34 cellular contexts compared by ENCODE assay signal in the genomic region with DNA sequence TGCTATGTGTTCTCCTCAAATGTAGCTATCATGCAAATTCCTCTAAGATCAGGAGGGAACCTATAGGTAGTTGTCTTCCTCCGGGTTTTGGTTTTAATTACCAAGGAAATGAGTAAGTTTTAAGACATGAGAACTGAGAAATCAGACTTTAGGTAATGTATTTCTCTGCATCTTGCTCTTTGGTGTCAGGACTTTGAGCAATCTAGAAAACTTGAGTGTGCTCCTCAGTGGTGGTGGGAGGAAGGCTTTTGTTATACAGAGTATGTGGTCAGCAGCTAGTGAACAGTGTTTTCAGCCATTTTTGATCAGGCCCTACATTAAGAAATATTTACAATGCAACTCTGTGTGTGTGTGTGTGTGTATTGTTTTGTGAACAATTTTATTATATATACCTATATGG.
"Had no signal": no experiment of that assay in that cellular context is flagged by ENCODE, and none has a peak within 500 bp of the region (broad histone marks: within the 10 kb centered on the region; RNA-seq: fewer than 3 reads in every experiment).

No MANE protein-coding gene starts in this region.

- H3K4me3 Mint-ChIP-seq: activated naive CD4-positive, alpha-beta T cell treated with anti-CD3 and anti-CD28 coated beads, Interleukin-2, amount 10 ng/mL, durations not matched to agents 7 days and 5 days; activated naive CD4-positive, alpha-beta T cell treated with anti-CD3 and anti-CD28 coated beads, Interleukin-2, amount 50 U/mL, for 24 hours; activated naive CD8-positive, alpha-beta T cell; activated naive CD8-positive, alpha-beta T cell treated with anti-CD3 and anti-CD28 coated beads, Interleukin-2, amount 10 ng/mL, durations not matched to agents 7 days and 5 days; activated T-cell treated with anti-CD3 and anti-CD28 coated beads, Interleukin-2, amount 50 U/mL, for 24 hours; activated T-cell treated with anti-CD3 and anti-CD28 coated beads, Interleukin-2, amount 50 U/mL, for 4 hours; activated T-cell treated with anti-CD3 and anti-CD28 coated beads, Interleukin-2, amount 50 U/mL, for 72 hours; activated T-helper 1 cell treated with anti-CD3 and anti-CD28 coated beads, Interleukin-12 subunit alpha, Interleukin-12 subunit beta, Interleukin-2, Interleukin-4 antibody, amounts not matched to agents 30 ng/mL and 10 ng/mL and 1 ng/mL, durations not matched to agents 14 hours and 24 hours and 36 hours; activated T-helper 17 cell treated with anti-CD3 and anti-CD28 coated beads, Interleukin-2, amount 50 U/mL, for 72 hours; brain; central memory CD8-positive, alpha-beta T cell had no signal

- H3K27ac Mint-ChIP-seq: activated naive CD4-positive, alpha-beta T cell treated with anti-CD3 and anti-CD28 coated beads, Interleukin-2, amount 10 ng/mL, durations not matched to agents 7 days and 5 days; activated naive CD4-positive, alpha-beta T cell treated with anti-CD3 and anti-CD28 coated beads, Interleukin-2, amount 50 U/mL, for 24 hours; activated naive CD4-positive, alpha-beta T cell treated with anti-CD3 and anti-CD28 coated beads, Interleukin-2, amount 50 U/mL, for 72 hours; activated naive CD8-positive, alpha-beta T cell; activated naive CD8-positive, alpha-beta T cell treated with anti-CD3 and anti-CD28 coated beads, Interleukin-2, amount 10 ng/mL, durations not matched to agents 7 days and 5 days; activated T-cell treated with anti-CD3 and anti-CD28 coated beads, Interleukin-2, amount 50 U/mL, for 24 hours; activated T-cell treated with anti-CD3 and anti-CD28 coated beads, Interleukin-2, amount 50 U/mL, for 72 hours; activated T-helper 1 cell treated with anti-CD3 and anti-CD28 coated beads, Interleukin-12 subunit alpha, Interleukin-12 subunit beta, Interleukin-2, Interleukin-4 antibody, amounts not matched to agents 30 ng/mL and 10 ng/mL and 1 ng/mL, durations not matched to agents 14 hours and 24 hours and 36 hours; activated T-helper 17 cell treated with anti-CD3 and anti-CD28 coated beads, Interleukin-2, amount 50 U/mL, for 72 hours; activated T-helper 2 cell treated with anti-CD3 and anti-CD28 coated beads, Interferon-gamma antibody, Interleukin-2, Interleukin-4, amounts not matched to agents 10 μg/mL and 5 μg/mL and 100 μg/mL, durations not matched to agents 14 hours and 24 hours and 36 hours; brain had no signal

- ATAC-seq: activated T-cell treated with anti-CD3 and anti-CD28 coated beads, Interleukin-2, amount 50 U/mL, for 4 hours; activated T-cell treated with anti-CD3 and anti-CD28 coated beads, Interleukin-2, amount 50 U/mL, for 72 hours; activated T-helper 17 cell treated with anti-CD3 and anti-CD28 coated beads, Interleukin-2, amount 50 U/mL, for 72 hours; body of pancreas had no signal

- H3K27me3 Mint-ChIP-seq: activated naive CD4-positive, alpha-beta T cell treated with anti-CD3 and anti-CD28 coated beads, Interleukin-2, amount 10 ng/mL, durations not matched to agents 7 days and 5 days; activated naive CD4-positive, alpha-beta T cell treated with anti-CD3 and anti-CD28 coated beads, Interleukin-2, amount 50 U/mL, for 24 hours; activated naive CD8-positive, alpha-beta T cell; activated naive CD8-positive, alpha-beta T cell treated with anti-CD3 and anti-CD28 coated beads, Interleukin-2, amount 10 ng/mL, durations not matched to agents 7 days and 5 days; activated T-helper 17 cell treated with anti-CD3 and anti-CD28 coated beads, Interleukin-2, amount 50 U/mL, for 72 hours; brain; central memory CD8-positive, alpha-beta T cell had no signal

- DNase-seq: activated effector memory CD4-positive, alpha-beta T cell treated with anti-CD3 and anti-CD28 coated beads, Interleukin-2, amount 50 U/mL, for 16 hours; activated effector memory CD4-positive, alpha-beta T cell treated with Interleukin-2 at 50 U/mL for 16 hours; activated gamma-delta T cell; activated gamma-delta T cell treated with Interleukin-2 at 50 U/mL for 16 hours; activated naive CD4-positive, alpha-beta T cell; activated naive CD4-positive, alpha-beta T cell treated with anti-CD3 and anti-CD28 coated beads, Interleukin-2, amount 10 ng/mL, durations not matched to agents 7 days and 5 days; activated naive CD4-positive, alpha-beta T cell treated with anti-CD3 and anti-CD28 coated beads, Interleukin-2, amount 50 U/mL, for 16 hours; activated naive CD4-positive, alpha-beta T cell treated with Interleukin-2 at 50 U/mL for 16 hours; activated naive CD8-positive, alpha-beta T cell treated with anti-CD3 and anti-CD28 coated beads, Interleukin-2, amount 10 ng/mL, durations not matched to agents 7 days and 5 days; activated T-cell treated with anti-CD3 and anti-CD28 coated beads for 4 hours; activated T-cell treated with anti-CD3 and anti-CD28 coated beads, Interleukin-2, amount 50 U/mL, for 1 hour; activated T-cell treated with anti-CD3 and anti-CD28 coated beads, Interleukin-2, amount 50 U/mL, for 24 hours; activated T-cell treated with anti-CD3 and anti-CD28 coated beads, Interleukin-2, amount 50 U/mL, for 4 hours; activated T-cell treated with anti-CD3 and anti-CD28 coated beads, Interleukin-2, amount 50 U/mL, for 48 hours; activated T-cell treated with anti-CD3 and anti-CD28 coated beads, Interleukin-2, amount 50 U/mL, for 72 hours; adrenal gland; amniotic stem cell; amygdala; anterior cingulate cortex; aorta; body of pancreas; brain microvascular endothelial cell; caudate nucleus; central memory CD4-positive, alpha-beta T cell; cerebellar nuclear complex had no signal

- H3K36me3 Mint-ChIP-seq: activated naive CD4-positive, alpha-beta T cell treated with anti-CD3 and anti-CD28 coated beads, Interleukin-2, amount 10 ng/mL, durations not matched to agents 7 days and 5 days; activated naive CD4-positive, alpha-beta T cell treated with anti-CD3 and anti-CD28 coated beads, Interleukin-2, amount 50 U/mL, for 24 hours; activated naive CD4-positive, alpha-beta T cell treated with anti-CD3 and anti-CD28 coated beads, Interleukin-2, amount 50 U/mL, for 72 hours; activated naive CD8-positive, alpha-beta T cell; activated naive CD8-positive, alpha-beta T cell treated with anti-CD3 and anti-CD28 coated beads, Interleukin-2, amount 10 ng/mL, durations not matched to agents 7 days and 5 days; brain had no signal

- H3K9me3 Mint-ChIP-seq: activated naive CD4-positive, alpha-beta T cell treated with anti-CD3 and anti-CD28 coated beads, Interleukin-2, amount 10 ng/mL, durations not matched to agents 7 days and 5 days; activated naive CD4-positive, alpha-beta T cell treated with anti-CD3 and anti-CD28 coated beads, Interleukin-2, amount 50 U/mL, for 24 hours; activated naive CD4-positive, alpha-beta T cell treated with anti-CD3 and anti-CD28 coated beads, Interleukin-2, amount 50 U/mL, for 72 hours; activated naive CD8-positive, alpha-beta T cell treated with anti-CD3 and anti-CD28 coated beads, Interleukin-2, amount 10 ng/mL, durations not matched to agents 7 days and 5 days; activated T-cell treated with anti-CD3 and anti-CD28 coated beads, Interleukin-2, amount 50 U/mL, for 24 hours; activated T-cell treated with anti-CD3 and anti-CD28 coated beads, Interleukin-2, amount 50 U/mL, for 4 hours; activated T-cell treated with anti-CD3 and anti-CD28 coated beads, Interleukin-2, amount 50 U/mL, for 72 hours; activated T-helper 1 cell treated with anti-CD3 and anti-CD28 coated beads, Interleukin-12 subunit alpha, Interleukin-12 subunit beta, Interleukin-2, Interleukin-4 antibody, amounts not matched to agents 30 ng/mL and 10 ng/mL and 1 ng/mL, durations not matched to agents 14 hours and 24 hours and 36 hours; activated T-helper 17 cell treated with anti-CD3 and anti-CD28 coated beads, Interleukin-2, amount 50 U/mL, for 72 hours; activated T-helper 2 cell treated with anti-CD3 and anti-CD28 coated beads, Interferon-gamma antibody, Interleukin-2, Interleukin-4, amounts not matched to agents 10 μg/mL and 5 μg/mL and 100 μg/mL, durations not matched to agents 14 hours and 24 hours and 36 hours had no signal

- H3K4me1 Mint-ChIP-seq: activated naive CD4-positive, alpha-beta T cell treated with anti-CD3 and anti-CD28 coated beads, Interleukin-2, amount 50 U/mL, for 24 hours; activated T-helper 17 cell treated with anti-CD3 and anti-CD28 coated beads, Interleukin-2, amount 50 U/mL, for 72 hours; brain; central memory CD8-positive, alpha-beta T cell had no signal

- FAIRE-seq: bronchial epithelial cell had no signal
